Comparison of ENCODE assay signal across 18 cellular contexts in genomic region chr12:76789335-76790050, GRCh38.
"Had no signal": no experiment of that assay in that cellular context is flagged by ENCODE, and none has a peak within 500 bp of the region (broad histone marks: within the 10 kb centered on the region; RNA-seq: fewer than 3 reads in every experiment).

No MANE protein-coding gene starts in this region.

- H3K9me3 Mint-ChIP-seq: activated CD4-positive, alpha-beta memory T cell treated with anti-CD3 and anti-CD28 coated beads, Interleukin-2, amount 10 ng/mL, durations not matched to agents 7 days and 5 days; dendritic cell treated with granulocyte-macrophage colony-stimulating factor and Interleukin-4, amounts not matched to agents 40 ng/mL and 50 ng/mL, for 4 days; stimulated activated effector memory CD8-positive, alpha-beta T cell treated with anti-CD3 and anti-CD28 coated beads, Interleukin-12 subunit alpha, Interleukin-12 subunit beta, amount 100 ng/mL, for 72 hours had no signal

- H3K27me3 Mint-ChIP-seq: activated B cell treated with CpG ODN at 0.5 μM for 24 hours; activated CD4-positive, alpha-beta memory T cell treated with anti-CD3 and anti-CD28 coated beads, Interleukin-2, amount 10 ng/mL, durations not matched to agents 7 days and 5 days; dendritic cell treated with granulocyte-macrophage colony-stimulating factor and Interleukin-4, amounts not matched to agents 40 ng/mL and 50 ng/mL, for 4 days had no signal

- H3K4me3 ChIP-seq: esophagus muscularis mucosa, gastroesophageal sphincter, heart left ventricle, left lung, ovary, smooth muscle cell had no signal

- H3K27ac ChIP-seq: esophagus muscularis mucosa, gastroesophageal sphincter, left lung, ovary had no signal

- H3K36me3 Mint-ChIP-seq: stimulated activated effector memory CD8-positive, alpha-beta T cell treated with anti-CD3 and anti-CD28 coated beads, Interleukin-12 subunit alpha, Interleukin-12 subunit beta, amount 100 ng/mL, for 72 hours had no signal

- ATAC-seq: activated naive CD4-positive, alpha-beta T cell treated with anti-CD3 and anti-CD28 coated beads, Interleukin-2, amount 50 U/mL, for 72 hours; activated T-cell treated with anti-CD3 and anti-CD28 coated beads, Interleukin-2, amount 50 U/mL, for 4 hours; gastroesophageal sphincter; left lung; sciatic nerve; stimulated activated effector memory CD8-positive, alpha-beta T cell treated with anti-CD3 and anti-CD28 coated beads, Interleukin-12 subunit alpha, Interleukin-12 subunit beta, amount 100 ng/mL, for 72 hours had no signal

- H3K4me2 ChIP-seq: smooth muscle cell had no signal

- DNase-seq: activated B cell treated with CpG ODN at 0.5 μM for 24 hours; activated CD4-positive, alpha-beta memory T cell treated with anti-CD3 and anti-CD28 coated beads, Interleukin-2, amount 10 ng/mL, durations not matched to agents 7 days and 5 days; activated CD4-positive, alpha-beta T cell treated with anti-CD3 and anti-CD28 coated beads for 4 hours; activated effector memory CD4-positive, alpha-beta T cell treated with anti-CD3 and anti-CD28 coated beads, Interleukin-2, amount 50 U/mL, for 16 hours; activated T-cell treated with anti-CD3 and anti-CD28 coated beads, Interleukin-2, amount 50 U/mL, for 4 hours; effector memory CD4-positive, alpha-beta T cell; heart left ventricle; left lung; mammary epithelial cell; ovary; stimulated activated CD4-positive, alpha-beta T cell treated with anti-CD3 and anti-CD28 coated beads, Interleukin-4, amount 100 ng/mL, for 1 hour had no signal

- H3K9me3 ChIP-seq: esophagus muscularis mucosa, gastroesophageal sphincter, left lung, ovary had no signal

- H3K4me3 Mint-ChIP-seq: activated B cell treated with CpG ODN at 0.5 μM for 24 hours; activated CD4-positive, alpha-beta memory T cell treated with anti-CD3 and anti-CD28 coated beads, Interleukin-2, amount 10 ng/mL, durations not matched to agents 7 days and 5 days; activated T-cell treated with anti-CD3 and anti-CD28 coated beads, Interleukin-2, amount 50 U/mL, for 4 hours; dendritic cell treated with granulocyte-macrophage colony-stimulating factor and Interleukin-4, amounts not matched to agents 40 ng/mL and 50 ng/mL, for 4 days; stimulated activated effector memory CD8-positive, alpha-beta T cell treated with anti-CD3 and anti-CD28 coated beads, Interleukin-12 subunit alpha, Interleukin-12 subunit beta, amount 100 ng/mL, for 72 hours had no signal

- H3K27me3 ChIP-seq: esophagus muscularis mucosa, gastroesophageal sphincter, heart left ventricle, left lung, ovary had no signal

- H3K27ac Mint-ChIP-seq: activated B cell treated with CpG ODN at 0.5 μM for 24 hours; activated CD4-positive, alpha-beta memory T cell treated with anti-CD3 and anti-CD28 coated beads, Interleukin-2, amount 10 ng/mL, durations not matched to agents 7 days and 5 days; activated naive CD4-positive, alpha-beta T cell treated with anti-CD3 and anti-CD28 coated beads, Interleukin-2, amount 50 U/mL, for 72 hours; dendritic cell treated with granulocyte-macrophage colony-stimulating factor and Interleukin-4, amounts not matched to agents 40 ng/mL and 50 ng/mL, for 4 days; stimulated activated effector memory CD8-positive, alpha-beta T cell treated with anti-CD3 and anti-CD28 coated beads, Interleukin-12 subunit alpha, Interleukin-12 subunit beta, amount 100 ng/mL, for 72 hours had no signal

- H3K36me3 ChIP-seq: esophagus muscularis mucosa, gastroesophageal sphincter, heart left ventricle, left lung, ovary had no signal

- H3K4me1 Mint-ChIP-seq: activated CD4-positive, alpha-beta memory T cell treated with anti-CD3 and anti-CD28 coated beads, Interleukin-2, amount 10 ng/mL, durations not matched to agents 7 days and 5 days had no signal
